1 cellular context compared by ENCODE assay signal in the genomic region with DNA sequence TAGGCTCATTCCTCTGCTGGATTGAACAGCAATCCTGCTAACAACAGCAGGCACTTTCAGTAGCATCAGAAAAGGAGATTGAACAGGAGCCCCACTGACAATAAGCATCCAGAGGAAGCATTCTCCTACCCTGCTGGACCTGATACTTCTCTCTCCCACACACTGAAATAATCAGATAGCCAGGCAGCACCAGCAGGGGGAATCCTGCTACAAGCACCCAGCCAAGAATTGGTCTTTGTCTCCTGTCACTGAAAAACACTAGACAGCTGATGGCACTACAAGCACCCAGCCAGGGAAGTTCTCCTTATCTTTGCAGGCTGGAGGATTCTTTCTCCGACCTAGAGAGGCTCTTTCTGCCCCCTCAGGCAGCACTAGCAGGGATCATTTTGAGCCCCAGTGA.
TF ChIP-seq lines count a peak whose summit lies in the region.

No MANE protein-coding gene starts in this region.

TF ChIP-seq in H1, 55 proteins besides CTCF, POLR2A, EP300 and RAD21 (continued from another document):
- TF ChIP-seq, protein P1, sequence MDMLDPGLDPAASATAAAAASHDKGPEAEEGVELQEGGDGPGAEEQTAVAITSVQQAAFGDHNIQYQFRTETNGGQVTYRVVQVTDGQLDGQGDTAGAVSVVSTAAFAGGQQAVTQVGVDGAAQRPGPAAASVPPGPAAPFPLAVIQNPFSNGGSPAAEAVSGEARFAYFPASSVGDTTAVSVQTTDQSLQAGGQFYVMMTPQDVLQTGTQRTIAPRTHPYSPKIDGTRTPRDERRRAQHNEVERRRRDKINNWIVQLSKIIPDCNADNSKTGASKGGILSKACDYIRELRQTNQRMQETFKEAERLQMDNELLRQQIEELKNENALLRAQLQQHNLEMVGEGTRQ (IDR thresholded peaks at IDR 0.05; ENCODE audit: low read length) = no peak
- no peak for TF ChIP-seq JUND (IDR thresholded peaks at IDR 0.05; ENCODE audit: low read length)
